Comparison of ENCODE assay signal across 1 cellular context in the genomic region with DNA sequence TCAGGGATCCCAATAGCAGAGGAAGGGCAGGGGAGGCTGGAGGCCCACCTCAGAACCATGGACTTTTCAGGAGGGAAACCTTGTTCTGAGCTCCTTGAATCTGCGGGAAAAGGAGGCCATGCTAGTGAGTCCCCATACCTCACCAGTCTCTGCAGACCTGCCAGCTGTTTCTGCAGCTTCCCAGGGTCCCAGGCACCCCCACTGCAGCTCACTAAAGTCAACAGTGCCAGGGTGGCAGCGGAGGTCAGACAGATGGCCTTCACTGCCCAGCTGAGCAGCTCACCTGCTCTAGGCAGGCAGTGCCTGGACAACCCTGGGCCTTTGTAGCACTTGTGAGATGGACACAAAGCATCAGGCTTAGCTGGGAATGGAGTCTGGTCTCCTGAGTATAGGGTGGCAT.
TF ChIP-seq lines count a peak whose summit lies in the region.

No MANE protein-coding gene starts in this region.

TF ChIP-seq in HepG2, 621 proteins besides CTCF, POLR2A, EP300 and RAD21:
- TF ChIP-seq TEAD2 (CRISPR knock-in tag; IDR thresholded peaks at IDR 0.05): no peak
- peak; percentile 60 for TF ChIP-seq AGO2 (optimal IDR thresholded peaks at IDR 0.05; ENCODE audit: low read depth, low read length)
